ENCODE assay signal across 20 cellular contexts in genomic region chr5:900781-901180, GRCh38.
"Had no signal": no experiment of that assay in that cellular context is flagged by ENCODE, and none has a peak within 500 bp of the region (broad histone marks: within the 10 kb centered on the region; RNA-seq: fewer than 3 reads in every experiment).

No MANE protein-coding gene starts in this region.

- DNase-seq: Karpas-422, KG1, MM.1S, NCI-H1092 treated with DMSO at 0.1 percent for 48 hours, NCI-H1436, NCI-H187, NCI-H2029, NCI-H2081 treated with DMSO at 0.1 percent for 48 hours, NCI-H2171, NCI-H226, NCI-H446, NCI-H510A, NCI-H524 treated with DMSO at 0.1 percent for 48 hours, NCI-H69, NCI-H774, SHP77, SK-N-SH had no signal

- H3K27ac ChIP-seq: HL-60, RWPE1 had no signal

- H3K9me3 ChIP-seq: SK-N-SH had no signal

- ATAC-seq: Panc1 had no signal

- H3K4me2 ChIP-seq: SK-N-SH had no signal

- H3K9ac ChIP-seq: SK-N-SH had no signal
